Comparison of ENCODE assay signal across 28 cellular contexts in genomic region chr7:19991936-19992335, GRCh38.
"Had no signal": no experiment of that assay in that cellular context is flagged by ENCODE, and none has a peak within 500 bp of the region (broad histone marks: within the 10 kb centered on the region; RNA-seq: fewer than 3 reads in every experiment).

No MANE protein-coding gene starts in this region.

- H3K9me3 Mint-ChIP-seq: activated naive CD4-positive, alpha-beta T cell treated with anti-CD3 and anti-CD28 coated beads, Interleukin-2, amount 50 U/mL, for 24 hours; activated T-helper 1 cell treated with anti-CD3 and anti-CD28 coated beads, Interleukin-12 subunit alpha, Interleukin-12 subunit beta, Interleukin-2, Interleukin-4 antibody, amounts not matched to agents 30 ng/mL and 10 ng/mL and 1 ng/mL, durations not matched to agents 14 hours and 24 hours and 36 hours had no signal

- ATAC-seq: activated CD4-positive, CD25-positive, alpha-beta regulatory T cell treated with anti-CD3 and anti-CD28 coated beads, Interleukin-2, amount 50 U/mL, for 24 hours; activated CD8-positive, alpha-beta memory T cell treated with anti-CD3 and anti-CD28 coated beads, Interleukin-2, amount 10 ng/mL, durations not matched to agents 7 days and 5 days; SK-N-SH treated with all-trans-retinoic acid at 6 μM for 48 hours; T-helper 17 cell had no signal

- H3K9me3 ChIP-seq: ascending aorta, Peyer's patch, SJSA1 had no signal

- FAIRE-seq: TTC549 had no signal

- H3K4me3 ChIP-seq: ascending aorta, Peyer's patch, SJSA1 had no signal

- H3K4me1 Mint-ChIP-seq: activated CD8-positive, alpha-beta memory T cell treated with anti-CD3 and anti-CD28 coated beads, Interleukin-2, amount 10 ng/mL, durations not matched to agents 7 days and 5 days; activated naive CD4-positive, alpha-beta T cell treated with anti-CD3 and anti-CD28 coated beads, Interleukin-2, amount 50 U/mL, for 24 hours; brain; central memory CD8-positive, alpha-beta T cell; T-helper 17 cell had no signal

- H3K27ac ChIP-seq: ascending aorta, Peyer's patch, SJSA1, VCaP had no signal

- H3K36me3 ChIP-seq: ascending aorta, Peyer's patch, SJSA1 had no signal

- H3K4me1 ChIP-seq: ascending aorta, Peyer's patch had no signal

- H3K27me3 Mint-ChIP-seq: activated CD8-positive, alpha-beta memory T cell treated with anti-CD3 and anti-CD28 coated beads, Interleukin-2, amount 10 ng/mL, durations not matched to agents 7 days and 5 days; activated naive CD4-positive, alpha-beta T cell treated with anti-CD3 and anti-CD28 coated beads, Interleukin-2, amount 50 U/mL, for 24 hours; activated T-cell treated with anti-CD3 and anti-CD28 coated beads, Interleukin-2, amount 50 U/mL, for 24 hours; central memory CD8-positive, alpha-beta T cell; T-helper 17 cell had no signal

- DNase-seq: activated CD4-positive, alpha-beta T cell treated with anti-CD3 and anti-CD28 coated beads for 4 hours; activated CD4-positive, alpha-beta T cell treated with anti-CD3 and anti-CD28 coated beads, Interleukin-2, amount 50 U/mL, for 4 hours; activated CD8-positive, alpha-beta memory T cell treated with anti-CD3 and anti-CD28 coated beads, Interleukin-2, amount 10 ng/mL, durations not matched to agents 7 days and 5 days; activated effector memory CD4-positive, alpha-beta T cell treated with Interleukin-2 at 50 U/mL for 16 hours; activated naive CD4-positive, alpha-beta T cell; activated T-cell treated with anti-CD3 and anti-CD28 coated beads, Interleukin-2, amount 50 U/mL, for 24 hours; MM.1S; NCI-H1105; NCI-H1436; NCI-H1694 treated with DMSO at 0.1 percent for 48 hours; NCI-H2029 treated with DMSO at 0.1 percent for 48 hours; NCI-H510A treated with DMSO at 0.1 percent for 48 hours; NCI-H69; NK-92 treated with Interleukin-12 subunit alpha and Interleukin-12 subunit beta, amount 100 ng/mL, for 24 hours; Peyer's patch; SHP77; T-helper 17 cell; T-helper 9 cell had no signal

- H3K27me3 ChIP-seq: ascending aorta, Peyer's patch, SJSA1 had no signal

- H3K36me3 Mint-ChIP-seq: activated CD8-positive, alpha-beta memory T cell treated with anti-CD3 and anti-CD28 coated beads, Interleukin-2, amount 10 ng/mL, durations not matched to agents 7 days and 5 days; activated naive CD4-positive, alpha-beta T cell treated with anti-CD3 and anti-CD28 coated beads, Interleukin-2, amount 50 U/mL, for 24 hours; brain had no signal

- H3K27ac Mint-ChIP-seq: activated CD8-positive, alpha-beta memory T cell treated with anti-CD3 and anti-CD28 coated beads, Interleukin-2, amount 10 ng/mL, durations not matched to agents 7 days and 5 days; activated naive CD4-positive, alpha-beta T cell treated with anti-CD3 and anti-CD28 coated beads, Interleukin-2, amount 50 U/mL, for 24 hours; activated T-cell treated with anti-CD3 and anti-CD28 coated beads, Interleukin-2, amount 50 U/mL, for 24 hours; activated T-helper 1 cell treated with anti-CD3 and anti-CD28 coated beads, Interleukin-12 subunit alpha, Interleukin-12 subunit beta, Interleukin-2, Interleukin-4 antibody, amounts not matched to agents 30 ng/mL and 10 ng/mL and 1 ng/mL, durations not matched to agents 14 hours and 24 hours and 36 hours; brain; T-helper 17 cell had no signal

- H3K4me3 Mint-ChIP-seq: activated CD8-positive, alpha-beta memory T cell treated with anti-CD3 and anti-CD28 coated beads, Interleukin-2, amount 10 ng/mL, durations not matched to agents 7 days and 5 days; activated naive CD4-positive, alpha-beta T cell treated with anti-CD3 and anti-CD28 coated beads, Interleukin-2, amount 50 U/mL, for 24 hours; activated T-cell treated with anti-CD3 and anti-CD28 coated beads, Interleukin-2, amount 50 U/mL, for 24 hours; activated T-helper 1 cell treated with anti-CD3 and anti-CD28 coated beads, Interleukin-12 subunit alpha, Interleukin-12 subunit beta, Interleukin-2, Interleukin-4 antibody, amounts not matched to agents 30 ng/mL and 10 ng/mL and 1 ng/mL, durations not matched to agents 14 hours and 24 hours and 36 hours; brain; central memory CD8-positive, alpha-beta T cell; T-helper 17 cell had no signal
